Comparison of ENCODE assay signal across 26 cellular contexts in the genomic region with DNA sequence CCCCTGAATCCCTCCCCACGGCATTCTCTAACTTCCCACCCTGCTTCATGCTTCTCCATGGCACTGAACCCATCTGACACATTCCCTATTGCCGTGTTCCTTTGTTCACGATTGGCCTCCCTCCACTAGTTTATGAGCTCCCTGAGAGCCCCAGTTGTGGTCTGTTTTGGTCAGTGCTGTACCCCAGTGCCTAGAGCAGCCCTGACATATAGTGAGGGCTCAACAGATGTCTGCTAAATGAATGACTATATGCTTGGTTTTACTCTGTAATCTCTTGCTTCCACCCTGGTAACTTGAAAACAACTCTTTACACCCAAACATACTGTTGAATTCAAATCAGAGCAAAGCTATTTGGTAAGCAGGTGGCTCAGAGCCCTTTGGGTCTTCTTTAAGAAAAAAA.
DNase-seq lines count a peak whose midpoint lies in the region; ATAC-seq and TF ChIP-seq lines count a peak whose summit lies in the region.
"Had no signal": no experiment of that assay in that cellular context is flagged by ENCODE, and none has a peak within 500 bp of the region (broad histone marks: within the 10 kb centered on the region; RNA-seq: fewer than 3 reads in every experiment).

No MANE protein-coding gene starts in this region.

- H3K79me2 ChIP-seq in neural progenitor cell (ENCODE audit: low read depth): no peaks in the 10 kb centered on the region

- H3K4me3 Mint-ChIP-seq in activated naive CD4-positive, alpha-beta T cell treated with anti-CD3 and anti-CD28 coated beads for 36 hours: no peak overlapping the region
- H3K4me3 Mint-ChIP-seq in activated naive CD4-positive, alpha-beta T cell treated with anti-CD3 and anti-CD28 coated beads, Interleukin-2, amount 10 ng/mL, durations not matched to agents 7 days and 5 days: no peak overlapping the region
- H3K4me3 Mint-ChIP-seq in HFFc6: no peak overlapping the region
- no peak overlapping the region for H3K4me3 Mint-ChIP-seq in activated T-helper 2 cell treated with anti-CD3 and anti-CD28 coated beads, Interferon-gamma antibody, Interleukin-2, Interleukin-4, amounts not matched to agents 10 μg/mL and 5 μg/mL and 100 μg/mL, durations not matched to agents 14 hours and 24 hours and 36 hours (ENCODE audit: low read depth)
- no peak overlapping the region for H3K4me3 Mint-ChIP-seq in neural progenitor cell
- H3K4me3 Mint-ChIP-seq in immature natural killer cell: no peak overlapping the region
- H3K4me3 Mint-ChIP-seq: CD4-positive, alpha-beta T cell; neural crest cell had no signal

- intact Hi-C loops in activated naive CD4-positive, alpha-beta T cell treated with anti-CD3 and anti-CD28 coated beads for 36 hours (cut with micrococcal nuclease): no loop called here
- intact Hi-C loops in activated T-helper 2 cell treated with anti-CD3 and anti-CD28 coated beads, Interferon-gamma antibody, Interleukin-2, Interleukin-4, amounts not matched to agents 10 μg/mL and 5 μg/mL and 100 μg/mL, durations not matched to agents 14 hours and 24 hours and 36 hours (cut with micrococcal nuclease): loop anchor here (5.0 kb wide), 1 partner anchor 83 kb away; no protein-coding TSS in a partner anchor
- intact Hi-C loops in upper lobe of right lung (cut with DNase I): no loop called here

- H3K9ac ChIP-seq in neural progenitor cell: no peak overlapping the region

- no peaks in the 10 kb centered on the region for H3F3A ChIP-seq in neural progenitor cell (ENCODE audit: low read depth)

- CTCF ChIA-PET in activated naive CD4-positive, alpha-beta T cell treated with anti-CD3 and anti-CD28 coated beads for 36 hours (lab: Charles Lee): no interaction called here
- CTCF ChIA-PET in activated naive CD4-positive, alpha-beta T cell treated with anti-CD3 and anti-CD28 coated beads, Interleukin-2, amount 10 ng/mL, durations not matched to agents 7 days and 5 days (lab: Charles Lee): no interaction called here

- no peak overlapping the region for H2AFZ ChIP-seq in neural progenitor cell (replicated peaks)

- no peaks in the 10 kb centered on the region for H3K4me1 ChIP-seq in neural progenitor cell
- H3K4me1 ChIP-seq in upper lobe of right lung: peaks cover 6% of the 10 kb centered on the region
- H3K4me1 ChIP-seq: right lobe of liver, testis had no signal

- peaks cover 89% of the 10 kb centered on the region for H3K4me1 Mint-ChIP-seq in activated naive CD4-positive, alpha-beta T cell treated with anti-CD3 and anti-CD28 coated beads for 36 hours (ENCODE audit: low read depth)
- peaks cover 76% of the 10 kb centered on the region for H3K4me1 Mint-ChIP-seq in activated naive CD4-positive, alpha-beta T cell treated with anti-CD3 and anti-CD28 coated beads, Interleukin-2, amount 10 ng/mL, durations not matched to agents 7 days and 5 days
- peaks cover 55% of the 10 kb centered on the region for H3K4me1 Mint-ChIP-seq in HFFc6 (ENCODE audit: low read depth)
- peaks cover 83% of the 10 kb centered on the region for H3K4me1 Mint-ChIP-seq in activated T-helper 2 cell treated with anti-CD3 and anti-CD28 coated beads, Interferon-gamma antibody, Interleukin-2, Interleukin-4, amounts not matched to agents 10 μg/mL and 5 μg/mL and 100 μg/mL, durations not matched to agents 14 hours and 24 hours and 36 hours (ENCODE audit: low read depth)
- peaks cover 19% of the 10 kb centered on the region for H3K4me1 Mint-ChIP-seq in neural progenitor cell
- peaks cover 43 to 73% of the 10 kb centered on the region in 2 donors for H3K4me1 Mint-ChIP-seq in immature natural killer cell

- no peak for DNase-seq in activated naive CD4-positive, alpha-beta T cell treated with anti-CD3 and anti-CD28 coated beads for 36 hours
- DNase-seq in activated naive CD4-positive, alpha-beta T cell treated with anti-CD3 and anti-CD28 coated beads, Interleukin-2, amount 10 ng/mL, durations not matched to agents 7 days and 5 days: no peak
- DNase-seq in HFFc6 (no peak), neural progenitor cell (ENCODE audit: low spot score) (no peak), AG08396 (ENCODE audit: low spot score) (no peak), immature natural killer cell (no peak), upper lobe of right lung (no peak)
- DNase-seq in activated T-helper 2 cell treated with anti-CD3 and anti-CD28 coated beads, Interferon-gamma antibody, Interleukin-2, Interleukin-4, amounts not matched to agents 10 μg/mL and 5 μg/mL and 100 μg/mL, durations not matched to agents 14 hours and 24 hours and 36 hours (ENCODE audit: low spot score): no peak
- DNase-seq: activated CD4-positive, alpha-beta T cell treated with anti-CD3 and anti-CD28 coated beads for 1 hour; central memory CD4-positive, alpha-beta T cell; dermis blood vessel endothelial cell; esophagus squamous epithelium; foreskin melanocyte; KG1; NCI-H1436; NCI-H2081 treated with DMSO at 0.1 percent for 48 hours; NCI-H345; NCI-H748 treated with DMSO at 0.1 percent for 48 hours; right lobe of liver; stimulated activated CD4-positive, alpha-beta T cell treated with anti-CD3 and anti-CD28 coated beads, Interleukin-12 subunit alpha, Interleukin-12 subunit beta, amount 100 ng/mL, for 4 hours; stimulated activated CD4-positive, alpha-beta T cell treated with anti-CD3 and anti-CD28 coated beads, Interleukin-4, amount 100 ng/mL, for 1 hour; testis had no signal

- H3K27me3 Mint-ChIP-seq in activated naive CD4-positive, alpha-beta T cell treated with anti-CD3 and anti-CD28 coated beads for 36 hours (ENCODE audit: low read depth): no peaks in the 10 kb centered on the region
- no peaks in the 10 kb centered on the region for H3K27me3 Mint-ChIP-seq in activated naive CD4-positive, alpha-beta T cell treated with anti-CD3 and anti-CD28 coated beads, Interleukin-2, amount 10 ng/mL, durations not matched to agents 7 days and 5 days
- no peaks in the 10 kb centered on the region; the same call in 1 of the 2 replicates for H3K27me3 Mint-ChIP-seq in HFFc6 (ENCODE audit: insufficient read depth)
- no peaks in the 10 kb centered on the region for H3K27me3 Mint-ChIP-seq in activated T-helper 2 cell treated with anti-CD3 and anti-CD28 coated beads, Interferon-gamma antibody, Interleukin-2, Interleukin-4, amounts not matched to agents 10 μg/mL and 5 μg/mL and 100 μg/mL, durations not matched to agents 14 hours and 24 hours and 36 hours (ENCODE audit: low read depth)
- H3K27me3 Mint-ChIP-seq in neural progenitor cell (ENCODE audit: insufficient read depth, low read depth): peaks cover 18% of the 10 kb centered on the region
- H3K27me3 Mint-ChIP-seq in immature natural killer cell (ENCODE audit: low read depth in 3 of 3): peaks cover 0 to 6% (median 5%) of the 10 kb centered on the region in 3 donors
- H3K27me3 Mint-ChIP-seq: CD4-positive, alpha-beta T cell had no signal

- H4K20me1 ChIP-seq in neural progenitor cell (ENCODE audit: low read depth): no peaks in the 10 kb centered on the region

- peaks cover 40% of the 10 kb centered on the region for H3K36me3 Mint-ChIP-seq in activated naive CD4-positive, alpha-beta T cell treated with anti-CD3 and anti-CD28 coated beads for 36 hours (ENCODE audit: low read depth)
- H3K36me3 Mint-ChIP-seq in activated naive CD4-positive, alpha-beta T cell treated with anti-CD3 and anti-CD28 coated beads, Interleukin-2, amount 10 ng/mL, durations not matched to agents 7 days and 5 days: peaks cover 16% of the 10 kb centered on the region
- H3K36me3 Mint-ChIP-seq in HFFc6 (ENCODE audit: low read depth) (no peaks in the 10 kb centered on the region), neural progenitor cell (no peaks in the 10 kb centered on the region), immature natural killer cell (peaks cover 0 to 3% (median 3%) of the 10 kb centered on the region in 3 donors)
- peaks cover 59% of the 10 kb centered on the region for H3K36me3 Mint-ChIP-seq in activated T-helper 2 cell treated with anti-CD3 and anti-CD28 coated beads, Interferon-gamma antibody, Interleukin-2, Interleukin-4, amounts not matched to agents 10 μg/mL and 5 μg/mL and 100 μg/mL, durations not matched to agents 14 hours and 24 hours and 36 hours (ENCODE audit: low read depth)

- no peak overlapping the region for H3K4me3 ChIP-seq in neural progenitor cell
- no peak overlapping the region for H3K4me3 ChIP-seq in upper lobe of right lung
- H3K4me3 ChIP-seq: esophagus squamous epithelium, lung, right lobe of liver, testis, vagina had no signal

- H3K27ac ChIP-seq in neural progenitor cell (no peak overlapping the region), upper lobe of right lung (no peak overlapping the region)
- H3K27ac ChIP-seq: esophagus squamous epithelium, right lobe of liver, testis, vagina had no signal

- H3K27me3 ChIP-seq in neural progenitor cell (peaks cover 23% of the 10 kb centered on the region), upper lobe of right lung (no peaks in the 10 kb centered on the region)
- H3K27me3 ChIP-seq: esophagus squamous epithelium, right lobe of liver, testis, vagina had no signal

- H3K4me2 ChIP-seq in neural progenitor cell: no peak overlapping the region

- no peaks in the 10 kb centered on the region for H3K9me3 Mint-ChIP-seq in activated naive CD4-positive, alpha-beta T cell treated with anti-CD3 and anti-CD28 coated beads for 36 hours
- no peaks in the 10 kb centered on the region for H3K9me3 Mint-ChIP-seq in activated naive CD4-positive, alpha-beta T cell treated with anti-CD3 and anti-CD28 coated beads, Interleukin-2, amount 10 ng/mL, durations not matched to agents 7 days and 5 days
- H3K9me3 Mint-ChIP-seq in HFFc6: no peaks in the 10 kb centered on the region
- no peaks in the 10 kb centered on the region for H3K9me3 Mint-ChIP-seq in activated T-helper 2 cell treated with anti-CD3 and anti-CD28 coated beads, Interferon-gamma antibody, Interleukin-2, Interleukin-4, amounts not matched to agents 10 μg/mL and 5 μg/mL and 100 μg/mL, durations not matched to agents 14 hours and 24 hours and 36 hours
- no peaks in the 10 kb centered on the region for H3K9me3 Mint-ChIP-seq in neural progenitor cell
- H3K9me3 Mint-ChIP-seq in immature natural killer cell: no peaks in the 10 kb centered on the region
- H3K9me3 Mint-ChIP-seq: CD4-positive, alpha-beta T cell; neural crest cell had no signal

- no peak for TF ChIP-seq CTCF in HFFc6 (IDR thresholded peaks at IDR 0.05)
- TF ChIP-seq CTCF in neural progenitor cell (IDR thresholded peaks at IDR 0.05): no peak
- no peak for TF ChIP-seq CTCF in upper lobe of right lung (IDR thresholded peaks at IDR 0.05)

- no peaks in the 10 kb centered on the region for H3K9me3 ChIP-seq in neural progenitor cell (ENCODE audit: low read depth)
- H3K9me3 ChIP-seq in upper lobe of right lung: no peaks in the 10 kb centered on the region
- H3K9me3 ChIP-seq: esophagus squamous epithelium, right lobe of liver, testis, vagina had no signal

- peak overlapping the region; percentile 77 for H3K27ac Mint-ChIP-seq in activated naive CD4-positive, alpha-beta T cell treated with anti-CD3 and anti-CD28 coated beads for 36 hours
- H3K27ac Mint-ChIP-seq in activated naive CD4-positive, alpha-beta T cell treated with anti-CD3 and anti-CD28 coated beads, Interleukin-2, amount 10 ng/mL, durations not matched to agents 7 days and 5 days: no peak overlapping the region
- H3K27ac Mint-ChIP-seq in HFFc6 (peak overlapping the region; percentile 19; the same call in 1 of the 2 replicates), neural progenitor cell (peak overlapping the region; percentile 52), immature natural killer cell (peak overlapping the region in 1 of 6 donors; percentile 31)
- peak overlapping the region; percentile 67 for H3K27ac Mint-ChIP-seq in activated T-helper 2 cell treated with anti-CD3 and anti-CD28 coated beads, Interferon-gamma antibody, Interleukin-2, Interleukin-4, amounts not matched to agents 10 μg/mL and 5 μg/mL and 100 μg/mL, durations not matched to agents 14 hours and 24 hours and 36 hours
- H3K27ac Mint-ChIP-seq: CD4-positive, alpha-beta T cell had no signal

- ATAC-seq in upper lobe of right lung: no peak

- H3K36me3 ChIP-seq in neural progenitor cell: no peaks in the 10 kb centered on the region
- H3K36me3 ChIP-seq in upper lobe of right lung: no peaks in the 10 kb centered on the region
- H3K36me3 ChIP-seq: esophagus squamous epithelium, right lobe of liver, vagina had no signal
